Comparison of ENCODE assay signal across 14 cellular contexts in genomic region chr1:99490031-99490430, GRCh38.
DNase-seq lines count a peak whose midpoint lies in the region; ATAC-seq and TF ChIP-seq lines count a peak whose summit lies in the region.
"Had no signal": no experiment of that assay in that cellular context is flagged by ENCODE, and none has a peak within 500 bp of the region (broad histone marks: within the 10 kb centered on the region; RNA-seq: fewer than 3 reads in every experiment).

No MANE protein-coding gene starts in this region.

- H2AK5ac ChIP-seq in neuronal stem cell (ENCODE audit: low read depth, low read length): no peak overlapping the region

- H3K4me2 ChIP-seq in neuronal stem cell (ENCODE audit: insufficient read depth, low read length, poor library complexity, severe bottlenecking): no peak overlapping the region

- H4K91ac ChIP-seq in neuronal stem cell (ENCODE audit: low read depth, low read length, poor library complexity): no peak overlapping the region

- H4K8ac ChIP-seq in neuronal stem cell (ENCODE audit: low read depth, low read length): no peak overlapping the region

- no peak overlapping the region for H3K27ac ChIP-seq in neuronal stem cell (replicated peaks; ENCODE audit: low read length)

- no peaks in the 10 kb centered on the region for H3K4me1 ChIP-seq in neuronal stem cell (ENCODE audit: control insufficient read depth in 2 of 2, insufficient read depth in 1 of 2, low read depth in 1 of 2, low read length in 2 of 2)

- no peak overlapping the region for H3K9ac ChIP-seq in neuronal stem cell (ENCODE audit: low read depth, low read length, poor library complexity)

- no peak overlapping the region for H3K23ac ChIP-seq in neuronal stem cell (ENCODE audit: low read depth, low read length, poor library complexity)

- no peak overlapping the region for H3K18ac ChIP-seq in neuronal stem cell (ENCODE audit: low read length)

- no peak overlapping the region for H2BK12ac ChIP-seq in neuronal stem cell (ENCODE audit: low read length)

- DNase-seq in astrocyte of the hippocampus (ENCODE audit: low read depth, low spot score) (peak; percentile 36), fibroblast of mammary gland (ENCODE audit: low read depth) (peak; percentile 7), iris pigment epithelial cell (ENCODE audit: low read depth) (peak; percentile 31), neuronal stem cell (ENCODE audit: low spot score) (no peak), T-helper 2 cell (no peak)
- DNase-seq: C1 segment of cervical spinal cord; Calu3; CD4-positive, alpha-beta T cell; DMS 273 treated with DMSO at 0.1 percent for 48 hours; HCEC 1CT; HFFc6 had no signal

- no peaks in the 10 kb centered on the region for H3K79me1 ChIP-seq in neuronal stem cell (ENCODE audit: low read depth, low read length)

- H3K4me3 ChIP-seq in fibroblast of mammary gland (ENCODE audit: control insufficient read depth, low read depth, low read length) (no peak overlapping the region), neuronal stem cell (ENCODE audit: low read length in 2 of 2) (no peak overlapping the region)
- H3K4me3 ChIP-seq: GM12878 had no signal

- H3K27me3 ChIP-seq in neuronal stem cell (ENCODE audit: control insufficient read depth in 3 of 3, insufficient read depth in 3 of 3, low read depth in 1 of 3, low read length in 3 of 3): no peaks in the 10 kb centered on the region

- no peak overlapping the region for H2BK120ac ChIP-seq in neuronal stem cell (ENCODE audit: low read depth, low read length)

- no peak for TF ChIP-seq CTCF in fibroblast of mammary gland (conservative IDR thresholded peaks at IDR 0.05; ENCODE audit: control insufficient read depth, insufficient read depth, low read depth, low read length)

- H3K36me3 ChIP-seq in neuronal stem cell (replicated peaks in 1 of 2; ENCODE audit: control insufficient read depth in 2 of 2, insufficient read depth in 2 of 2, low read length in 2 of 2): no peaks in the 10 kb centered on the region

- no peak overlapping the region for H2BK15ac ChIP-seq in neuronal stem cell (ENCODE audit: low read length)

- no CpG with 5 or more reads among the region's 2 CpGs for whole genome bisulfite sequencing in neuronal stem cell (ENCODE audit: extremely low coverage in 2 of 2, insufficient read length in 2 of 2, insufficient replicate concordance in 1 of 2), 2 donors

- no peak overlapping the region for H2BK5ac ChIP-seq in neuronal stem cell (ENCODE audit: low read length)

- no peak overlapping the region for H3K14ac ChIP-seq in neuronal stem cell (ENCODE audit: low read length)

- H2AFZ ChIP-seq in neuronal stem cell (ENCODE audit: low read length): no peak overlapping the region

- no peak for ATAC-seq in GM21515 (IDR thresholded peaks at IDR 0.05; ENCODE audit: unreplicated experiment)
- ATAC-seq in GM18498 (IDR thresholded peaks at IDR 0.05; ENCODE audit: unreplicated experiment): no peak
- ATAC-seq: GM12878 had no signal

- no peak overlapping the region for H3K4ac ChIP-seq in neuronal stem cell (ENCODE audit: low read length)

- no peaks in the 10 kb centered on the region for H3K9me3 ChIP-seq in neuronal stem cell (replicated peaks in 1 of 2; ENCODE audit: control insufficient read depth in 2 of 2, insufficient read depth in 1 of 2, low read depth in 1 of 2, low read length in 2 of 2)

Comparison
In these comparisons a context has a peak if more than half of its experiments do, and no peak if none do; other contexts are left out.
1. DNase-seq: peak in astrocyte of the hippocampus (single experiment), fibroblast of mammary gland (single experiment) and iris pigment epithelial cell (single experiment); none in neuronal stem cell (single experiment) and T-helper 2 cell (0 of 5).